In the genomic region with DNA sequence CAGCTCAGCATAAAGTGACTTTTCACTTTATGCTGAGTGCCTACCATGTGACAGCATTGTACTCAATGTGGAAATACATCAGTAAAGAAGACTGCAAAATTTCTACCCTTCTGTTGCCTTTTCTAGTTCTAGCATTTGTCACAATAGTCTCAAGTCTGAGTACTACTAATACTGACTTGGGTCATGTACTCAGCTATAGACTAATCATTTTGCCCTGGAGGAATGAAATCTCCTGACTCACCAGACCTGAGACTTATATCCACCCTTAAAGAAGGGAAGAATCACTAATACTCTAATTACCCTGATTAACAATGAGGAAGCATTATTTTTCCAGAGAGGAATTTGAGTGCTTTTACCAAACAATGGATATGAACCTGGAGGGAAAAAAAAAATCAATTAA, we compare ENCODE assay signal across 21 cellular contexts.
"Had no signal": no experiment of that assay in that cellular context is flagged by ENCODE, and none has a peak within 500 bp of the region (broad histone marks: within the 10 kb centered on the region; RNA-seq: fewer than 3 reads in every experiment).

No MANE protein-coding gene starts in this region.

- DNase-seq: activated CD4-positive, alpha-beta T cell treated with anti-CD3 and anti-CD28 coated beads for 48 hours; activated CD4-positive, CD25-positive, alpha-beta regulatory T cell; activated CD8-positive, alpha-beta T cell treated with anti-CD3 and anti-CD28 coated beads for 36 hours; activated naive CD4-positive, alpha-beta T cell; activated naive CD8-positive, alpha-beta T cell treated with anti-CD3 and anti-CD28 coated beads, Interleukin-2, amount 10 ng/mL, durations not matched to agents 7 days and 5 days; activated T-cell treated with anti-CD3 and anti-CD28 coated beads, Interleukin-2, amount 50 U/mL, for 1 hour; amygdala; body of pancreas; colonic mucosa; left cardiac atrium; mesendoderm; naive thymus-derived CD4-positive, alpha-beta T cell; right cardiac atrium; stimulated activated CD4-positive, alpha-beta T cell treated with anti-CD3 and anti-CD28 coated beads, Interleukin-2, amount 100 ng/mL, for 24 hours; stimulated activated naive CD4-positive, alpha-beta T cell treated with Interleukin-2 at 50 U/mL for 16 hours; T-helper 9 cell; uterus had no signal

- H3K9me3 Mint-ChIP-seq: activated naive CD8-positive, alpha-beta T cell treated with anti-CD3 and anti-CD28 coated beads, Interleukin-2, amount 10 ng/mL, durations not matched to agents 7 days and 5 days had no signal

- ATAC-seq: activated CD8-positive, alpha-beta T cell treated with anti-CD3 and anti-CD28 coated beads for 36 hours; activated T-helper 17 cell treated with anti-CD3 and anti-CD28 coated beads, Interleukin-2, amount 50 U/mL, for 72 hours; body of pancreas; left cardiac atrium; naive thymus-derived CD4-positive, alpha-beta T cell; right cardiac atrium had no signal

- H3K27me3 Mint-ChIP-seq: activated CD8-positive, alpha-beta T cell treated with anti-CD3 and anti-CD28 coated beads for 36 hours; activated naive CD8-positive, alpha-beta T cell treated with anti-CD3 and anti-CD28 coated beads, Interleukin-2, amount 10 ng/mL, durations not matched to agents 7 days and 5 days; activated T-helper 17 cell treated with anti-CD3 and anti-CD28 coated beads, Interleukin-2, amount 50 U/mL, for 72 hours; central memory CD8-positive, alpha-beta T cell; naive thymus-derived CD4-positive, alpha-beta T cell had no signal

- H3K4me1 Mint-ChIP-seq: activated naive CD8-positive, alpha-beta T cell treated with anti-CD3 and anti-CD28 coated beads, Interleukin-2, amount 10 ng/mL, durations not matched to agents 7 days and 5 days; activated T-helper 17 cell treated with anti-CD3 and anti-CD28 coated beads, Interleukin-2, amount 50 U/mL, for 72 hours; central memory CD8-positive, alpha-beta T cell; naive thymus-derived CD4-positive, alpha-beta T cell had no signal

- H3K27ac Mint-ChIP-seq: activated CD8-positive, alpha-beta T cell treated with anti-CD3 and anti-CD28 coated beads for 36 hours; activated naive CD8-positive, alpha-beta T cell treated with anti-CD3 and anti-CD28 coated beads, Interleukin-2, amount 10 ng/mL, durations not matched to agents 7 days and 5 days; activated T-helper 17 cell treated with anti-CD3 and anti-CD28 coated beads, Interleukin-2, amount 50 U/mL, for 72 hours; naive thymus-derived CD4-positive, alpha-beta T cell had no signal

- H3K27ac ChIP-seq: body of pancreas, colonic mucosa, prostate gland, tibial nerve, uterus had no signal

- H3K36me3 Mint-ChIP-seq: activated naive CD8-positive, alpha-beta T cell treated with anti-CD3 and anti-CD28 coated beads, Interleukin-2, amount 10 ng/mL, durations not matched to agents 7 days and 5 days; naive thymus-derived CD4-positive, alpha-beta T cell had no signal

- H3K4me3 Mint-ChIP-seq: activated CD8-positive, alpha-beta T cell treated with anti-CD3 and anti-CD28 coated beads for 36 hours; activated naive CD8-positive, alpha-beta T cell treated with anti-CD3 and anti-CD28 coated beads, Interleukin-2, amount 10 ng/mL, durations not matched to agents 7 days and 5 days; activated T-helper 17 cell treated with anti-CD3 and anti-CD28 coated beads, Interleukin-2, amount 50 U/mL, for 72 hours; central memory CD8-positive, alpha-beta T cell; naive thymus-derived CD4-positive, alpha-beta T cell had no signal
